ENCODE assay signal across 22 cellular contexts in genomic region chr18:48551100-48551499, GRCh38. TPM values are rescaled to one million over a fixed set of nuclear protein-coding genes. Genes with fewer than 3 reads are reported as not detected.
DNase-seq lines count a peak whose midpoint lies in the region; ATAC-seq, FAIRE-seq and TF ChIP-seq lines count a peak whose summit lies in the region.
"Had no signal": no experiment of that assay in that cellular context is flagged by ENCODE, and none has a peak within 500 bp of the region (broad histone marks: within the 10 kb centered on the region; RNA-seq: fewer than 3 reads in every experiment).

No MANE protein-coding gene starts in this region.

- no peak for TF ChIP-seq POLR2A in K562 (conservative IDR thresholded peaks at IDR 0.05)

- no peak overlapping the region for H3K9ac ChIP-seq in K562 (ENCODE audit: insufficient read depth in 1 of 2, low read depth in 2 of 2, low read length in 2 of 2)
- peak overlapping the region in 1 of 5 donors; percentile 48 for H3K9ac ChIP-seq in subcutaneous abdominal adipose tissue (ENCODE audit: low read length in 5 of 5)

- BruUV-seq in K562 (replicated peaks; lab: Mats Ljungman, UMichigan): no TSS peak

- no peak overlapping the region for H3K4me2 ChIP-seq in K562 (ENCODE audit: insufficient read depth, low read length)
- H3K4me2 ChIP-seq: A549 had no signal

- no peak for TF ChIP-seq EP300 in K562 (IDR thresholded peaks at IDR 0.05; ENCODE audit: low read length)

- H3K4me1 ChIP-seq in K562 (replicated peaks in 1 of 2; ENCODE audit: control insufficient read depth in 2 of 2, insufficient read depth in 2 of 2, low read length in 2 of 2) (peaks cover 9 to 28% of the 10 kb centered on the region in 2 experiments; a peak in 4 of 5 replicates), subcutaneous abdominal adipose tissue (ENCODE audit: control insufficient read depth in 5 of 5, insufficient read depth in 5 of 5, low read length in 5 of 5) (peaks cover 11 to 95% (median 85%) of the 10 kb centered on the region in 5 donors)

- TF ChIP-seq RAD21 in K562 (CRISPR knock-in tag; conservative IDR thresholded peaks at IDR 0.05 in 1 of 2, IDR thresholded peaks at IDR 0.05 in 1 of 2): no peak

- CTCF ChIA-PET in K562 (lab: Yijun Ruan, JAX; ENCODE audit: low intra/inter-chr PET ratio): no interaction called here

- no peak overlapping the region for H3K27ac ChIP-seq in K562 (ENCODE audit: extremely low read depth, low read depth, low read length)
- H3K27ac ChIP-seq in subcutaneous abdominal adipose tissue (ENCODE audit: low read depth, low read length): peak overlapping the region; percentile 93
- H3K27ac ChIP-seq: 22Rv1, A549, C4-2B had no signal

- no peak for TF ChIP-seq CTCF in K562 (IDR thresholded peaks at IDR 0.05 in 2 of 3, conservative IDR thresholded peaks at IDR 0.05 in 1 of 3; ENCODE audit: insufficient read depth in 2 of 3, low read depth in 1 of 3, low read length in 3 of 3)
- no peak for TF ChIP-seq CTCF in natural killer cell (IDR thresholded peaks at IDR 0.05)

- no peaks in the 10 kb centered on the region for H3K27me3 ChIP-seq in K562 (ENCODE audit: control insufficient read depth in 2 of 2, insufficient read depth in 2 of 2, low read length in 2 of 2)
- H3K27me3 ChIP-seq in subcutaneous abdominal adipose tissue (ENCODE audit: control insufficient read depth in 5 of 5, insufficient read depth in 4 of 5, low read length in 5 of 5): no peaks in the 10 kb centered on the region

- in situ Hi-C loops in K562 (cut with MboI): no loop called here

- H3K79me2 ChIP-seq in K562 (ENCODE audit: control insufficient read depth, insufficient read depth, low read length): peaks cover 4% of the 10 kb centered on the region; the same call in 1 of the 3 replicates

- no peaks in the 10 kb centered on the region for H3K4me1 Mint-ChIP-seq in natural killer cell

- no peaks in the 10 kb centered on the region for H3K36me3 ChIP-seq in K562 (ENCODE audit: control insufficient read depth, insufficient read depth, low read length)
- peaks cover 0 to 17% (median 6%) of the 10 kb centered on the region in 5 donors for H3K36me3 ChIP-seq in subcutaneous abdominal adipose tissue (ENCODE audit: control insufficient read depth in 5 of 5, insufficient read depth in 5 of 5, low read length in 5 of 5)

- H3K9me3 Mint-ChIP-seq in natural killer cell: no peaks in the 10 kb centered on the region
- H3K9me3 Mint-ChIP-seq: CD4-positive, alpha-beta T cell; H9 had no signal

- no peak for FAIRE-seq in K562 (lab: Jason Lieb, UNC)
- FAIRE-seq: A549, GM12892, GM18507, H1 had no signal

- H3K36me3 Mint-ChIP-seq in natural killer cell: no peaks in the 10 kb centered on the region

- ATAC-seq in K562 (no peak), HG02840 (IDR thresholded peaks at IDR 0.05; ENCODE audit: low FRiP score, unreplicated experiment) (no peak), natural killer cell (no peak)
- ATAC-seq: A549 had no signal

- 38% methylated on average over 2 of the region's 2 CpGs for WGBS in K562 (ENCODE audit: insufficient coverage, low coverage, missing lambda C conversion rate)

- H3K27ac Mint-ChIP-seq in natural killer cell: no peak overlapping the region
- H3K27ac Mint-ChIP-seq: CD4-positive, alpha-beta T cell had no signal

- 0 out of 2 replicates have a peak, but pooled peaks cover 4% of the 10 kb centered on the region for H4K20me1 ChIP-seq in K562 (replicated peaks; ENCODE audit: control insufficient read depth, insufficient read depth, low read length)

- H3K9me1 ChIP-seq in K562 (ENCODE audit: control insufficient read depth, insufficient read depth, low read length): no peaks in the 10 kb centered on the region

- no peaks in the 10 kb centered on the region for H3K27me3 Mint-ChIP-seq in natural killer cell (ENCODE audit: low read depth in 2 of 2)
- H3K27me3 Mint-ChIP-seq: CD4-positive, alpha-beta T cell had no signal

- intact Hi-C loops in K562 (cut with micrococcal nuclease) (no loop called here), natural killer cell (cut with micrococcal nuclease) (no loop called here)

- DNase-seq in activated effector memory CD4-positive, alpha-beta T cell treated with anti-CD3 and anti-CD28 coated beads, Interleukin-2, amount 50 U/mL, for 16 hours: peak; percentile 9
- no peak for DNase-seq in activated effector memory CD4-positive, alpha-beta T cell treated with Interleukin-2 at 50 U/mL for 16 hours
- DNase-seq in K562 (ENCODE audit: extremely low read depth in 1 of 4, low spot score in 3 of 4): no peak
- peak; percentile 18 for DNase-seq in mesenteric fat pad (ENCODE audit: low spot score)
- no peak for DNase-seq in NCI-H345 (lab: John Stamatoyannopoulos, UW)
- no peak for DNase-seq in natural killer cell
- DNase-seq: AML-193; Caco-2; CD4-positive, alpha-beta T cell; DMS153; DMS79; GDM1; H9; IMR-90 had no signal

- no peaks in the 10 kb centered on the region for H3K9me3 ChIP-seq in K562 (replicated peaks; ENCODE audit: control insufficient read depth, insufficient read depth, low read depth, low read length)
- H3K9me3 ChIP-seq in subcutaneous abdominal adipose tissue (ENCODE audit: control insufficient read depth in 5 of 5, low read length in 5 of 5): no peaks in the 10 kb centered on the region
- H3K9me3 ChIP-seq: A549, Caco-2 had no signal

- H3K4me3 Mint-ChIP-seq in natural killer cell: no peak overlapping the region
- H3K4me3 Mint-ChIP-seq: CD4-positive, alpha-beta T cell; H9 had no signal

- POLR2A ChIA-PET in K562 (lab: Yijun Ruan, JAX): no interaction called here

- H2AFZ ChIP-seq in K562 (ENCODE audit: low read depth, low read length): no peak overlapping the region

- no peak overlapping the region for H3K4me3 ChIP-seq in K562
- no peak overlapping the region for H3K4me3 ChIP-seq in subcutaneous abdominal adipose tissue (ENCODE audit: low read depth in 1 of 5, low read length in 5 of 5)
- H3K4me3 ChIP-seq: A549 had no signal

TF ChIP-seq in K562, 482 proteins besides CTCF, POLR2A, EP300 and RAD21:
- TF ChIP-seq ZNF586 (CRISPR knock-in tag; conservative IDR thresholded peaks at IDR 0.05): no peak
- TF ChIP-seq MECOM (CRISPR knock-in tag; IDR thresholded peaks at IDR 0.05): 0 out of 2 replicates have a peak, but pooled peaks have one; percentile 29

RNA-seq across cellular contexts. Expression of gene CTIF, which starts 12.3 kb away (rescaled TPM):
- total RNA-seq in K562 (2011; cell fraction: chromatin; rRNA removed; ENCODE audit: low replicate concordance): 20.1 and 49.3 TPM in 2 replicates
- 14.0 and 21.6 TPM in 2 replicates for total RNA-seq in K562 (2011; cell fraction: nucleolus; rRNA removed)
- 17.9 and 22.7 TPM in 2 replicates for total RNA-seq in K562 (2011; cell fraction: nucleoplasm; rRNA removed)
- total RNA-seq in K562 (2014; rRNA removed) (2.2 and 6.6 TPM in 2 replicates), K562 (2014; rRNA removed; fragmentation: Illumina TruSeq; extraction: Trizol) (1.5 TPM in 2 replicates), K562 (2015; rRNA removed; fragmentation: Illumina TruSeq; extraction: Trizol) (2.4 and 3.7 TPM in 2 replicates), K562 (2021) (8.5 and 11.5 TPM in 2 replicates), mesenteric fat pad (196 TPM), natural killer cell (10 to 100 TPM in 1 of 3 donors, 1 to 10 TPM in 2; 6.9 to 10.2 (median 8.2) TPM)
- polyA plus RNA-seq in K562 (2011; rRNA removed) (2.2 and 4.8 TPM in 2 replicates), K562 (2014; fragmentation: Illumina TruSeq; extraction: Trizol) (3.9 and 4.2 TPM in 2 replicates), K562 (2014; fragmentation: Nextera tagmentation; extraction: Ambion mirVana) (under 1 TPM; 0.17 to 0.31 TPM), K562 (2014; rRNA removed) (4.1 and 6.0 TPM in 2 replicates)
- 1.7 and 2.8 TPM in 2 replicates for polyA plus RNA-seq in K562 (2011; cell fraction: cytosol; rRNA removed)
- polyA plus RNA-seq in K562 (2011; cell fraction: nucleus; rRNA removed): 14.2 and 21.5 TPM in 2 replicates
- polyA plus RNA-seq in K562 (2012): 5.6 and 6.6 TPM in 2 replicates
- polyA minus RNA-seq in K562 (2011; rRNA and poly(A)+ RNA removed): 2.0 and 2.6 TPM in 2 replicates
- polyA minus RNA-seq in K562 (2011; cell fraction: cytosol; rRNA and poly(A)+ RNA removed): 3.9 and 8.2 TPM in 2 replicates
- polyA minus RNA-seq in K562 (2011; cell fraction: nucleus; rRNA and poly(A)+ RNA removed): 4.8 and 13.1 TPM in 2 replicates

Comparison
In these comparisons a context has a peak if more than half of its experiments do, and no peak if none do; other contexts are left out.
1. DNase-seq: peak in activated effector memory CD4-positive, alpha-beta T cell treated with anti-CD3 and anti-CD28 coated beads, Interleukin-2, amount 50 U/mL, for 16 hours (single experiment) and mesenteric fat pad (single experiment); none in activated effector memory CD4-positive, alpha-beta T cell treated with Interleukin-2 at 50 U/mL for 16 hours (single experiment), K562 (0 of 4), NCI-H345 (single experiment) and natural killer cell (single experiment).